29 cellular contexts compared by ENCODE assay signal in the genomic region with DNA sequence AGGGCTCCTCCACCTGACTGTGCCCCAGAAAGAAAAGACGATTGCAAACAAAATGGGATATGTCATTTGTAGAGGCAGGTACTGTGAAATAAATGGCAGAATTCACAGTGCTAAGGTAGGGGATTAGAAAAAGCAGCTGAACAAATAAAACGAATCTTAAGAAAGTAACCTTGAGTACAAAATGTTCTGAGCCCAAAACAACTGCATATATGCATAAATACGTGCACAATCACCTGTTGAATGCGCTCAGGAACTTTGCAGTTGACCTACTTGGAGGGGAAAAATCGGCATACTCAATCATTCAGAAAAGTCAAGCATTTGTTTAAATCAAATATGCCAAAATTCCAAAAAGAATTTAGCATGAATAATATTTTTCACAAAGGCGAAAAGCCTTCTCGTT.
"Had no signal": no experiment of that assay in that cellular context is flagged by ENCODE, and none has a peak within 500 bp of the region (broad histone marks: within the 10 kb centered on the region; RNA-seq: fewer than 3 reads in every experiment).

No MANE protein-coding gene starts in this region.

- H2AFZ ChIP-seq: hepatocyte had no signal

- H3K4me3 ChIP-seq: colonic mucosa, coronary artery, dorsolateral prefrontal cortex, esophagus muscularis mucosa, esophagus squamous epithelium, gastrocnemius medialis, gastroesophageal sphincter, heart left ventricle, heart right ventricle, hepatocyte had no signal

- FAIRE-seq: endometrium, endothelial cell of umbilical vein, frontal cortex had no signal

- H3K4me1 ChIP-seq: colonic mucosa, esophagus muscularis mucosa, gastrocnemius medialis, gastroesophageal sphincter, heart left ventricle, heart right ventricle had no signal

- H3K27me3 Mint-ChIP-seq: dendritic cell treated with granulocyte-macrophage colony-stimulating factor and Interleukin-4, amounts not matched to agents 40 ng/mL and 50 ng/mL, for 4 days; effector memory CD8-positive, alpha-beta T cell had no signal

- H3K4me3 Mint-ChIP-seq: dendritic cell treated with granulocyte-macrophage colony-stimulating factor and Interleukin-4, amounts not matched to agents 40 ng/mL and 50 ng/mL, for 4 days; effector memory CD8-positive, alpha-beta T cell; endodermal cell had no signal

- H3K9me3 Mint-ChIP-seq: dendritic cell treated with granulocyte-macrophage colony-stimulating factor and Interleukin-4, amounts not matched to agents 40 ng/mL and 50 ng/mL, for 4 days; endodermal cell had no signal

- ATAC-seq: effector memory CD8-positive, alpha-beta T cell; esophagus mucosa; foreskin keratinocyte; gastrocnemius medialis; gastroesophageal sphincter; heart left ventricle; heart right ventricle had no signal

- H3K79me2 ChIP-seq: hepatocyte had no signal

- DNase-seq: colonic mucosa; cortex of kidney; dermis blood vessel endothelial cell; dorsolateral prefrontal cortex; effector CD4-positive, alpha-beta T cell; effector CD8-positive, alpha-beta T cell; effector memory CD4-positive, alpha-beta T cell; effector memory CD8-positive, alpha-beta T cell; endodermal cell; erythroblast; esophagus squamous epithelium; foreskin fibroblast; foreskin keratinocyte; foreskin melanocyte; gastrocnemius medialis; glutamatergic neuron; head of caudate nucleus; heart left ventricle; heart right ventricle had no signal

- H3K36me3 ChIP-seq: colonic mucosa, esophagus muscularis mucosa, esophagus squamous epithelium, gastrocnemius medialis, gastroesophageal sphincter, heart left ventricle, heart right ventricle had no signal

- H3K27me3 ChIP-seq: colonic mucosa, dorsolateral prefrontal cortex, esophagus muscularis mucosa, esophagus squamous epithelium, foreskin keratinocyte, gastrocnemius medialis, gastroesophageal sphincter, heart left ventricle, heart right ventricle, hepatocyte had no signal

- H3K9me3 ChIP-seq: colonic mucosa, esophagus muscularis mucosa, esophagus squamous epithelium, gastroesophageal sphincter, heart right ventricle had no signal

- H3K27ac ChIP-seq: colonic mucosa, coronary artery, dorsolateral prefrontal cortex, epithelial cell of prostate, esophagus muscularis mucosa, esophagus squamous epithelium, foreskin keratinocyte, gastrocnemius medialis, gastroesophageal sphincter, heart left ventricle, heart right ventricle had no signal

- H3K27ac Mint-ChIP-seq: dendritic cell treated with granulocyte-macrophage colony-stimulating factor and Interleukin-4, amounts not matched to agents 40 ng/mL and 50 ng/mL, for 4 days; effector memory CD8-positive, alpha-beta T cell; endodermal cell had no signal

- H3K4me2 ChIP-seq: hepatocyte had no signal

- H3K4me1 Mint-ChIP-seq: endodermal cell had no signal
